In the genomic region with DNA sequence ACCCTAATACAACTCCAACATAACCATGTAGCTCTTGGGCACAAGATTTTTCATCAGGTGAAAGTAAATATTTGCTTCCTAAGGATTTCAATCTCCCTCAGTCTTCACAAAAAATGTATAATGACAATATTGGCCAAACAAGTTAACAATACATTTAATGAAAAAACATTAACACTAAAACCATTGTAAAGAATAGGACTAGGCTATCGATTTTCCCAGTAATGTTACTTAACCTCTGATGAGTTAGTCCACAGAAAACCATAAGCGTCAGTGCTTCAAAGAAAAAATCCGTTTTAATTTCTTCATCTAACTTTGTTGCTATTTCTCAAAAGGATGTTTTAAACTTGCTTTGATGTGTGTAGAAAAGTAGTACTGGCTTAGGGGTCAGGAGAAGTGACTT, we compare ENCODE assay signal across 9 cellular contexts. TPM values are rescaled to one million over a fixed set of nuclear protein-coding genes. Genes with fewer than 3 reads are reported as not detected.
DNase-seq lines count a peak whose midpoint lies in the region; ATAC-seq and TF ChIP-seq lines count a peak whose summit lies in the region.
"Had no signal": no experiment of that assay in that cellular context is flagged by ENCODE, and none has a peak within 500 bp of the region (broad histone marks: within the 10 kb centered on the region; RNA-seq: fewer than 3 reads in every experiment).

No MANE protein-coding gene starts in this region.

- H3K4me3 Mint-ChIP-seq in natural killer cell treated with Interleukin-12 subunit alpha and Interleukin-12 subunit beta and Interleukin-15 and Interleukin-18, amount 100 ng/mL, for 72 hours = peak overlapping the region; percentile 99

- H3K4me3 ChIP-seq in BLaER1 (peak overlapping the region; percentile 74), Loucy (ENCODE audit: low read length, poor library complexity, severe bottlenecking) (peak overlapping the region; percentile 92), colonic mucosa (peak overlapping the region; percentile 72)

- H2AFZ ChIP-seq in Loucy (ENCODE audit: low read length) = no peak overlapping the region

- peaks cover 33% of the 10 kb centered on the region for H3K36me3 ChIP-seq in BLaER1
- H3K36me3 ChIP-seq in Loucy (ENCODE audit: insufficient read depth, low read length) = no peaks in the 10 kb centered on the region
- H3K36me3 ChIP-seq in colonic mucosa = no peaks in the 10 kb centered on the region

- H3K4me1 Mint-ChIP-seq in natural killer cell treated with Interleukin-12 subunit alpha and Interleukin-12 subunit beta and Interleukin-15 and Interleukin-18, amount 100 ng/mL, for 72 hours (ENCODE audit: low read depth in 2 of 2) = peaks cover 13 to 23% of the 10 kb centered on the region in 2 donors

- peaks cover 47% of the 10 kb centered on the region for H3K79me2 ChIP-seq in Loucy (ENCODE audit: insufficient read depth, low read length)

- H3K27ac ChIP-seq in BLaER1 (peak overlapping the region; percentile 90; the same call in 1 of the 2 replicates), colonic mucosa (no peak overlapping the region)

- no peaks in the 10 kb centered on the region for H3K27me3 Mint-ChIP-seq in natural killer cell treated with Interleukin-12 subunit alpha and Interleukin-12 subunit beta and Interleukin-15 and Interleukin-18, amount 100 ng/mL, for 72 hours

- H4K20me1 ChIP-seq in BLaER1 (no peaks in the 10 kb centered on the region), Loucy (ENCODE audit: insufficient read depth, low read length, poor library complexity, severe bottlenecking) (peaks cover 3% of the 10 kb centered on the region)

- no peaks in the 10 kb centered on the region for H3K27me3 ChIP-seq in BLaER1
- H3K27me3 ChIP-seq in Loucy (ENCODE audit: insufficient read depth, low read length, poor library complexity, severe bottlenecking) = no peaks in the 10 kb centered on the region
- no peaks in the 10 kb centered on the region for H3K27me3 ChIP-seq in colonic mucosa
- H3K27me3 ChIP-seq: SJSA1 had no signal

- H3K9ac ChIP-seq in BLaER1 (peak overlapping the region; percentile 87), Loucy (ENCODE audit: low read depth, low read length, poor library complexity, severe bottlenecking) (peak overlapping the region; percentile 90), colonic mucosa (ENCODE audit: low read depth in 2 of 2, low read length in 2 of 2) (no peak overlapping the region)

- H3K9me3 ChIP-seq in BLaER1 = no peaks in the 10 kb centered on the region
- H3K9me3 ChIP-seq in Loucy (ENCODE audit: insufficient read depth, low read depth, low read length) = no peaks in the 10 kb centered on the region
- no peaks in the 10 kb centered on the region for H3K9me3 ChIP-seq in colonic mucosa
- H3K9me3 ChIP-seq: SJSA1 had no signal

- TF ChIP-seq CTCF in Loucy (conservative IDR thresholded peaks at IDR 0.05; ENCODE audit: low read length) = no peak
- TF ChIP-seq CTCF in colonic mucosa (IDR thresholded peaks at IDR 0.05) = no peak

- no peaks in the 10 kb centered on the region for H3K9me3 Mint-ChIP-seq in natural killer cell treated with Interleukin-12 subunit alpha and Interleukin-12 subunit beta and Interleukin-15 and Interleukin-18, amount 100 ng/mL, for 72 hours

- H3F3A ChIP-seq in Loucy (ENCODE audit: low read depth) = no peaks in the 10 kb centered on the region

- H3K27ac Mint-ChIP-seq in natural killer cell treated with Interleukin-12 subunit alpha and Interleukin-12 subunit beta and Interleukin-15 and Interleukin-18, amount 100 ng/mL, for 72 hours = peak overlapping the region; percentile 93 to 97

- no peaks in the 10 kb centered on the region for H3K36me3 Mint-ChIP-seq in natural killer cell treated with Interleukin-12 subunit alpha and Interleukin-12 subunit beta and Interleukin-15 and Interleukin-18, amount 100 ng/mL, for 72 hours

- DNase-seq in colonic mucosa (no peak), NCI-H2171 (lab: John Stamatoyannopoulos, UW) (no peak), SKM-1 (lab: John Stamatoyannopoulos, UW; ENCODE audit: unreplicated experiment) (no peak)
- DNase-seq in natural killer cell treated with Interleukin-12 subunit alpha and Interleukin-12 subunit beta and Interleukin-15 and Interleukin-18, amount 100 ng/mL, for 72 hours (ENCODE audit: low spot score) = no peak

- peaks cover 23% of the 10 kb centered on the region for H3K4me1 ChIP-seq in BLaER1
- peaks cover 36% of the 10 kb centered on the region for H3K4me1 ChIP-seq in Loucy (ENCODE audit: insufficient read depth, low read length, poor library complexity, severe bottlenecking)
- no peaks in the 10 kb centered on the region for H3K4me1 ChIP-seq in colonic mucosa

- intact Hi-C loops in colonic mucosa (cut with DNase I) = no loop called here

- H3K4me2 ChIP-seq in BLaER1 (peak overlapping the region; percentile 84), Loucy (ENCODE audit: low read depth, low read length, poor library complexity, severe bottlenecking) (peak overlapping the region; percentile 86)

- no peaks in the 10 kb centered on the region for H3K9me2 ChIP-seq in Loucy (replicated peaks; ENCODE audit: low read depth, low read length)

- ATAC-seq in natural killer cell treated with Interleukin-12 subunit alpha and Interleukin-12 subunit beta and Interleukin-15 and Interleukin-18, amount 100 ng/mL, for 72 hours = no peak
- ATAC-seq in HG02763 (IDR thresholded peaks at IDR 0.05; ENCODE audit: unreplicated experiment) (no peak), GM19397 (IDR thresholded peaks at IDR 0.05; ENCODE audit: unreplicated experiment) (no peak)

RNA-seq across cellular contexts. Expression of gene ZNF33B, which starts 1.2 kb away (rescaled TPM):
- total RNA-seq in colonic mucosa = 10 to 100 TPM; 19.5 to 25.1 TPM
- 1 to 10 TPM; 5.9 to 7.2 TPM for total RNA-seq in natural killer cell treated with Interleukin-12 subunit alpha and Interleukin-12 subunit beta and Interleukin-15 and Interleukin-18, amount 100 ng/mL, for 72 hours

Comparison
In these comparisons a context has a peak if more than half of its experiments do, and no peak if none do; other contexts are left out.
1. H3K9ac ChIP-seq: peak in BLaER1 (single experiment) and Loucy (single experiment); none in colonic mucosa (0 of 2).
2. Peak in every context shown above with its lines, with median percentiles within 50 percentile points of each other: H3K4me3 ChIP-seq.